ENCODE assay signal across 13 cellular contexts in genomic region chr7:17054836-17055235, GRCh38.
"Had no signal": no experiment of that assay in that cellular context is flagged by ENCODE, and none has a peak within 500 bp of the region (broad histone marks: within the 10 kb centered on the region; RNA-seq: fewer than 3 reads in every experiment).

No MANE protein-coding gene starts in this region.

- H3K27ac Mint-ChIP-seq: naive thymus-derived CD8-positive, alpha-beta T cell; type B pancreatic cell had no signal

- H3K4me1 ChIP-seq: foreskin keratinocyte, right atrium auricular region had no signal

- H3K36me3 Mint-ChIP-seq: naive thymus-derived CD8-positive, alpha-beta T cell had no signal

- H3K4me3 ChIP-seq: coronary artery, esophagus muscularis mucosa, right atrium auricular region had no signal

- DNase-seq: effector CD8-positive, alpha-beta T cell; left colon; naive thymus-derived CD8-positive, alpha-beta T cell; posterior cingulate gyrus; small intestine; stimulated activated CD4-positive, alpha-beta T cell treated with anti-CD3 and anti-CD28 coated beads, Interleukin-2, amount 100 ng/mL, for 48 hours; stimulated activated naive CD4-positive, alpha-beta T cell treated with Interleukin-2 at 50 U/mL for 16 hours had no signal

- H3K9me3 ChIP-seq: esophagus muscularis mucosa, neutrophil, right atrium auricular region had no signal

- H3K27me3 ChIP-seq: esophagus muscularis mucosa, foreskin keratinocyte, neutrophil, right atrium auricular region had no signal

- H3K27me3 Mint-ChIP-seq: type B pancreatic cell had no signal

- H3K27ac ChIP-seq: coronary artery, esophagus muscularis mucosa, foreskin keratinocyte, neutrophil, right atrium auricular region had no signal

- H3K4me3 Mint-ChIP-seq: naive thymus-derived CD8-positive, alpha-beta T cell; type B pancreatic cell had no signal

- H3K36me3 ChIP-seq: esophagus muscularis mucosa, neutrophil, right atrium auricular region had no signal
